ENCODE assay signal across 14 cellular contexts in genomic region chr3:71846189-71846588, GRCh38.
"Had no signal": no experiment of that assay in that cellular context is flagged by ENCODE, and none has a peak within 500 bp of the region (broad histone marks: within the 10 kb centered on the region; RNA-seq: fewer than 3 reads in every experiment).

No MANE protein-coding gene starts in this region.

- H3K4me1 ChIP-seq: esophagus squamous epithelium, gastrocnemius medialis, left ventricle myocardium inferior, transverse colon had no signal

- ATAC-seq: gastrocnemius medialis; stimulated activated effector memory CD8-positive, alpha-beta T cell treated with anti-CD3 and anti-CD28 coated beads, Interleukin-12 subunit alpha, Interleukin-12 subunit beta, amount 100 ng/mL, for 72 hours had no signal

- H3K9me3 ChIP-seq: esophagus squamous epithelium, gastrocnemius medialis, ovary, transverse colon had no signal

- H3K36me3 ChIP-seq: esophagus squamous epithelium, gastrocnemius medialis, left ventricle myocardium inferior, ovary, transverse colon had no signal

- H3K27me3 ChIP-seq: gastrocnemius medialis, ovary had no signal

- H3K4me1 Mint-ChIP-seq: activated CD4-positive, alpha-beta T cell treated with anti-CD3 and anti-CD28 coated beads, Interleukin-2, amount 10 ng/mL, durations not matched to agents 7 days and 5 days; activated naive CD8-positive, alpha-beta T cell treated with anti-CD3 and anti-CD28 coated beads for 36 hours; stimulated activated effector memory CD8-positive, alpha-beta T cell treated with anti-CD3 and anti-CD28 coated beads, Interleukin-12 subunit alpha, Interleukin-12 subunit beta, amount 100 ng/mL, for 72 hours had no signal

- DNase-seq: activated CD4-positive, alpha-beta T cell treated with anti-CD3 and anti-CD28 coated beads, Interleukin-2, amount 10 ng/mL, durations not matched to agents 7 days and 5 days; activated CD4-positive, CD25-positive, alpha-beta regulatory T cell; activated effector memory CD4-positive, alpha-beta T cell treated with Interleukin-2 at 50 U/mL for 16 hours; activated naive CD8-positive, alpha-beta T cell treated with anti-CD3 and anti-CD28 coated beads for 36 hours; anterior cingulate cortex; esophagus squamous epithelium; gastrocnemius medialis; left ventricle myocardium inferior; mesenchymal stem cell; ovary; T-helper 2 cell; transverse colon had no signal

- H3K27ac Mint-ChIP-seq: activated CD4-positive, alpha-beta T cell treated with anti-CD3 and anti-CD28 coated beads, Interleukin-2, amount 10 ng/mL, durations not matched to agents 7 days and 5 days; activated naive CD8-positive, alpha-beta T cell treated with anti-CD3 and anti-CD28 coated beads for 36 hours; stimulated activated effector memory CD8-positive, alpha-beta T cell treated with anti-CD3 and anti-CD28 coated beads, Interleukin-12 subunit alpha, Interleukin-12 subunit beta, amount 100 ng/mL, for 72 hours had no signal

- H3K4me3 ChIP-seq: esophagus squamous epithelium, gastrocnemius medialis, left ventricle myocardium inferior, ovary, skin epidermis, transverse colon had no signal

- H3K27ac ChIP-seq: esophagus squamous epithelium, gastrocnemius medialis, left ventricle myocardium inferior, ovary, skin epidermis, transverse colon had no signal

- H3K36me3 Mint-ChIP-seq: activated naive CD8-positive, alpha-beta T cell treated with anti-CD3 and anti-CD28 coated beads for 36 hours; stimulated activated effector memory CD8-positive, alpha-beta T cell treated with anti-CD3 and anti-CD28 coated beads, Interleukin-12 subunit alpha, Interleukin-12 subunit beta, amount 100 ng/mL, for 72 hours had no signal

- H3K4me3 Mint-ChIP-seq: activated CD4-positive, alpha-beta T cell treated with anti-CD3 and anti-CD28 coated beads, Interleukin-2, amount 10 ng/mL, durations not matched to agents 7 days and 5 days; activated naive CD8-positive, alpha-beta T cell treated with anti-CD3 and anti-CD28 coated beads for 36 hours; stimulated activated effector memory CD8-positive, alpha-beta T cell treated with anti-CD3 and anti-CD28 coated beads, Interleukin-12 subunit alpha, Interleukin-12 subunit beta, amount 100 ng/mL, for 72 hours had no signal
